Comparison of ENCODE assay signal across 23 cellular contexts in genomic region chr5:158698768-158699167, GRCh38.
"Had no signal": no experiment of that assay in that cellular context is flagged by ENCODE, and none has a peak within 500 bp of the region (broad histone marks: within the 10 kb centered on the region; RNA-seq: fewer than 3 reads in every experiment).

No MANE protein-coding gene starts in this region.

- H3K4me2 ChIP-seq: smooth muscle cell had no signal

- H3K27ac ChIP-seq: foreskin keratinocyte, upper lobe of right lung had no signal

- H3K9me3 ChIP-seq: sigmoid colon, testis, upper lobe of right lung had no signal

- FAIRE-seq: endometrium had no signal

- H3K4me3 ChIP-seq: sigmoid colon, smooth muscle cell, testis, upper lobe of right lung had no signal

- H3K4me1 ChIP-seq: foreskin keratinocyte, testis, upper lobe of right lung had no signal

- DNase-seq: activated CD4-positive, alpha-beta T cell treated with anti-CD3 and anti-CD28 coated beads, Interleukin-2, amount 10 ng/mL, durations not matched to agents 24 days and 14 days; activated CD8-positive, alpha-beta memory T cell treated with anti-CD3 and anti-CD28 coated beads, Interleukin-2, amount 10 ng/mL, durations not matched to agents 7 days and 5 days; activated CD8-positive, alpha-beta T cell treated with anti-CD3 and anti-CD28 coated beads for 36 hours; activated gamma-delta T cell; activated naive CD4-positive, alpha-beta T cell treated with anti-CD3 and anti-CD28 coated beads, Interleukin-2, amount 50 U/mL, for 16 hours; activated naive CD8-positive, alpha-beta T cell treated with anti-CD3 and anti-CD28 coated beads, Interleukin-2, amount 50 U/mL, for 24 hours; activated T-cell treated with anti-CD3 and anti-CD28 coated beads for 4 hours; anterior cingulate cortex; effector CD4-positive, alpha-beta T cell; foreskin keratinocyte; glutamatergic neuron; hypothalamus; nephron progenitor cell; nucleus accumbens; posterior cingulate gyrus; sigmoid colon; stimulated activated CD4-positive, alpha-beta T cell treated with anti-CD3 and anti-CD28 coated beads, Interleukin-15, amount 100 ng/mL, for 24 hours; stimulated activated naive B cell treated with anti-CD40 and anti-IgM and Interleukin-4, amounts not matched to agents 10 μg/mL and 1 μg/mL and 100 μg/mL, for 72 hours; testis; upper lobe of right lung had no signal

- H3K27me3 ChIP-seq: testis, upper lobe of right lung had no signal

- H3K36me3 ChIP-seq: sigmoid colon, upper lobe of right lung had no signal

- ATAC-seq: activated CD4-positive, CD25-positive, alpha-beta regulatory T cell treated with anti-CD3 and anti-CD28 coated beads, Interleukin-2, amount 50 U/mL, for 24 hours; activated CD8-positive, alpha-beta memory T cell treated with anti-CD3 and anti-CD28 coated beads, Interleukin-2, amount 10 ng/mL, durations not matched to agents 7 days and 5 days; activated CD8-positive, alpha-beta T cell treated with anti-CD3 and anti-CD28 coated beads for 36 hours; activated naive CD8-positive, alpha-beta T cell treated with anti-CD3 and anti-CD28 coated beads, Interleukin-2, amount 50 U/mL, for 24 hours; foreskin keratinocyte; stimulated activated naive B cell treated with anti-CD40 and anti-IgM and Interleukin-4, amounts not matched to agents 10 μg/mL and 1 μg/mL and 100 μg/mL, for 72 hours; upper lobe of right lung had no signal
